Comparison of ENCODE assay signal across 8 cellular contexts in the genomic region with DNA sequence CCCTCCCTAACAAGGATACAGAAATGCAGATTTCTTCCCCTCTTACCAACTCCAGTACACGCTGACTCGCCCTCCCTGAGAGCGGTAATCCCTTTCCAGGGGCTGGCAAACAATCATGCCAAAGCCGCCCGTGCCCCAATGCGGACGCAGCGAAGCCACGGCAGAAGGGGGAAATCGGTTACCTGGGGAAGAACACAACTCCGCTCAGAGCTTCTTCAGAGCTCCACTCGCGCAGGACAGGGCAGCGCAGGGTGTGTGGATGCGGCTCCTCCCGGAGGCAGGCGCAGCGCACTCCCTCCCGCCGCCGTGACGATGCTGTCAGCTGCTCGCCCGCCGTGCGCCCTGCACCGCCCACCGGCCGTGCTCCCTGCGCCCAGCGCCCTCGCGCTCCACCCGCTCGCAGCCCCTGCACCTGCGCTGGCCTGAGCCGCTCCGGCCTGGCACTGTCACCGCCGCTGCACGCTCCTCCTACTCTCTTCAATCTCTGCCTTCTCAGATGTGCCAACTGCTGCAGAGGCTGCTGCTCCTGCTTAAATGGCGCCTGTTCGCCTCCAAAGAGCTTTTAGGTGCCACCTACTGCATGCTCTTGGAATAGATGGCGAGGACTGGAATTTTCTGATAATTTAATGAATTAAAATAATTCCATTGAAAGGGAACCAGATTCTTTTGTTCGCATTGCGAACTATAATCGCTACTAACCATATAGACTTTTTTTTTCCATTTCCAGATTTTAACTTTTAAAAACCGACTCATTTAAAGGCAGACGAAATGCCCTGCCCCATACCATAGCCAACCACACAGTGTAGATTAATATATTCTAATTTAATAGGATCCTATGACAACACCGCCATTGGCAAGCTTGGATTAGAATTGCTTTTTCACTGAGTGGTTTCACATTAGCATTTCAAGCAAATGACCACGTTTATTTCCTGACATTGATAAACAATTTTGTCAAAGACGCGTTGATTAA. TPM values are rescaled to one million over a fixed set of nuclear protein-coding genes. Genes with fewer than 3 reads are reported as not detected.
DNase-seq lines count a peak whose midpoint lies in the region; ATAC-seq and TF ChIP-seq lines count a peak whose summit lies in the region.

A gene with protein sequence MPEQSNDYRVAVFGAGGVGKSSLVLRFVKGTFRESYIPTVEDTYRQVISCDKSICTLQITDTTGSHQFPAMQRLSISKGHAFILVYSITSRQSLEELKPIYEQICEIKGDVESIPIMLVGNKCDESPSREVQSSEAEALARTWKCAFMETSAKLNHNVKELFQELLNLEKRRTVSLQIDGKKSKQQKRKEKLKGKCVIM (minus strand): TSS at position 255 of the 970 bp plus-strand sequence. CDS start 28,997 bp downstream, outside the sequence.

- BruUV-seq in PC-9 (replicated peaks; lab: Mats Ljungman, UMichigan) = no TSS peak

- ATAC-seq in GM18520 (IDR thresholded peaks at IDR 0.05; ENCODE audit: unreplicated experiment) = no peak

- H2AFZ ChIP-seq in PC-9 = peak within 1 kb of the TSS; percentile 83

- H3K9me3 ChIP-seq in PC-9 (ENCODE audit: insufficient read depth, low read depth) = no peaks in the 10 kb centered on the region

- peak; percentile 79 for DNase-seq in Daoy (ENCODE audit: low read depth)
- no peak for DNase-seq in HL-60 (ENCODE audit: low read depth in 1 of 2, low spot score in 1 of 2)
- peak; percentile 72 to 80 for DNase-seq in PC-9
- DNase-seq in kidney glomerular epithelial cell (lab: John Stamatoyannopoulos, UW) = peak; percentile 87
- peak; percentile 14 for DNase-seq in stimulated activated CD4-positive, alpha-beta T cell treated with anti-CD3 and anti-CD28 coated beads, Interleukin-4, amount 100 ng/mL, for 1 hour
- no peak for DNase-seq in effector CD4-positive, alpha-beta T cell

- POLR2A ChIA-PET in PC-9 (lab: Charles Lee; ENCODE audit: unreplicated experiment) = no interaction called here

- H3K4me1 ChIP-seq in PC-9 (replicated peaks; ENCODE audit: insufficient read depth) = peaks cover 10% of the 10 kb centered on the region

- H4K20me1 ChIP-seq in PC-9 (ENCODE audit: insufficient read depth) = no peaks in the 10 kb centered on the region

- H3K79me2 ChIP-seq in PC-9 (ENCODE audit: low read depth) = no peaks in the 10 kb centered on the region

- TF ChIP-seq CTCF in HL-60 (IDR thresholded peaks at IDR 0.05; ENCODE audit: insufficient read depth, low read length) (no peak), PC-9 (conservative IDR thresholded peaks at IDR 0.05) (peak; percentile 79)

- H3K27me3 ChIP-seq in HL-60 (ENCODE audit: insufficient read depth, poor library complexity, severe bottlenecking) = peaks cover 41% of the 10 kb centered on the region
- no peaks in the 10 kb centered on the region for H3K27me3 ChIP-seq in PC-9 (ENCODE audit: insufficient read depth, low read depth)

- CTCF ChIA-PET in PC-9 (lab: Charles Lee) = interaction anchor here (0.7 to 0.9 kb wide), 2 partner anchors 272 to 275 kb away, joined by 3 read pairs; no protein-coding TSS in a partner anchor

- intact Hi-C loops in PC-9 (cut with micrococcal nuclease; ENCODE audit: unreplicated experiment) = no loop called here

- H3K4me2 ChIP-seq in PC-9 = peak within 1 kb of the TSS; percentile 78

- no peaks in the 10 kb centered on the region for H3K9me2 ChIP-seq in PC-9 (ENCODE audit: insufficient read depth)

- no peaks in the 10 kb centered on the region for H3K36me3 ChIP-seq in PC-9 (ENCODE audit: low read depth)

- H3K27ac ChIP-seq in HL-60 (replicated peaks) (no peak within 1 kb of the TSS), PC-9 (no peak within 1 kb of the TSS), cingulate gyrus (ENCODE audit: low read depth, low read length) (peak within 1 kb of the TSS; percentile 76)

- H3K4me3 ChIP-seq in HL-60 (replicated peaks; ENCODE audit: insufficient read depth, low read length) = peak within 1 kb of the TSS; percentile 24
- peak within 1 kb of the TSS; percentile 58 for H3K4me3 ChIP-seq in PC-9

- H3F3A ChIP-seq in PC-9 (ENCODE audit: insufficient read depth, low read depth) = no peaks in the 10 kb centered on the region

RNA-seq across cellular contexts. Expression of the gene that starts here (rescaled TPM):
- total RNA-seq in Daoy (2014; rRNA removed; shearing (Covaris generic)) = 0.27 and 0.57 TPM in 2 replicates
- not detected in 2 replicates for total RNA-seq in PC-9 (2021)

Comparison
In these comparisons a context has a peak if more than half of its experiments do, and no peak if none do; other contexts are left out.
1. Peak in DNase-seq in Daoy; RNA of the gene not detected or under 1 TPM.
2. Peak in DNase-seq, H3K4me3 ChIP-seq and H3K4me2 ChIP-seq in PC-9; RNA of the gene not detected or under 1 TPM.
3. DNase-seq: peak in kidney glomerular epithelial cell (single experiment) and stimulated activated CD4-positive, alpha-beta T cell treated with anti-CD3 and anti-CD28 coated beads, Interleukin-4, amount 100 ng/mL, for 1 hour (single experiment); none in HL-60 (0 of 2) and effector CD4-positive, alpha-beta T cell (single experiment).